In the genomic region with DNA sequence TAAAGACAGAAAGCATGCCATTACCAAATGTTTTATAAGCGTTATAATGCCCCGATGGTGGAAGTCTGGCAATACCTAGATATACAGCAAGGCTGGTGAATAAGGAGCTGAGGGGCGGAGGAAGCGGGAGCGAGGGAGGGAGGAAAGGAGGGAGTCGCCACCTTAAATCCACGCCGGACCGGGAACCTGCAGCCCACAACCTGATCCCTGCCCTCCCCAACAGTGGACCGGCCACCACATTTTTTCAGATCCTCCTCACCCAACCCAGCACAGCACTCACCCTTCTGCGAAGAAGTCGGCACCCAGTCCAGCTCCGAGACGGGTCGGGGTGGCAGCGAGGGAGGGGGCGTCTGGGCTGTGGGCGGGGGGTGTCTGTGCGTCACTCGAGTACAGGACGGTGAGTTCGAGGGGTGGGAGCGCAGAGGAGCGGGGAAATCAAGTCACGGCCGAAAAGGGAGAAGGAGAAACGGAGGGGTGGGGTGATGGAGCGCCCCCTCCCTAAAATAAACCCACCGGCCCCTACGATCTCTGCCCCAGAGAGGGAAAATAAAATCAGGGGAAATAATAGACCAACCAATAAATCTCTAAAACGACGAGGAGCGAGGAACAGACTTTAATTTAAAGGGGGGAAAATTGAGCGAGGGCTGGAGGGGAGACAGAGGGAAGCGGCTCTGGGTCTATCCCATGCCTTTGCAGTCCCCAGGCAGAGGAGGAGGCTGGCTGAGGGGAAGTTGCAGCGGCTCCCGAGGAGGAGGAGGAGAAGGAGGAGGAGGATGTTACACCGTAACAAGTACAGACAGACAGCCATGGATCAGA, we compare ENCODE assay signal across 1 cellular context.
TF ChIP-seq lines count a peak whose summit lies in the region.

No MANE protein-coding gene starts in this region.

TF ChIP-seq in HEK293, 187 proteins besides CTCF, POLR2A, EP300 and RAD21 (continued from another document and continues in another):
- no peak for TF ChIP-seq ZNF18 (tag by site-specific recombination; IDR thresholded peaks at IDR 0.05)
- no peak for TF ChIP-seq ZNF792 (tag by site-specific recombination; IDR thresholded peaks at IDR 0.05)
- TF ChIP-seq ZBTB7A (tag by site-specific recombination; IDR thresholded peaks at IDR 0.05; ENCODE audit: low read depth) = no peak
- no peak for TF ChIP-seq PRDM1 (tag by site-specific recombination; IDR thresholded peaks at IDR 0.05)
- no peak for TF ChIP-seq ZNF521 (tag by site-specific recombination; IDR thresholded peaks at IDR 0.05)
- TF ChIP-seq, protein P1, sequence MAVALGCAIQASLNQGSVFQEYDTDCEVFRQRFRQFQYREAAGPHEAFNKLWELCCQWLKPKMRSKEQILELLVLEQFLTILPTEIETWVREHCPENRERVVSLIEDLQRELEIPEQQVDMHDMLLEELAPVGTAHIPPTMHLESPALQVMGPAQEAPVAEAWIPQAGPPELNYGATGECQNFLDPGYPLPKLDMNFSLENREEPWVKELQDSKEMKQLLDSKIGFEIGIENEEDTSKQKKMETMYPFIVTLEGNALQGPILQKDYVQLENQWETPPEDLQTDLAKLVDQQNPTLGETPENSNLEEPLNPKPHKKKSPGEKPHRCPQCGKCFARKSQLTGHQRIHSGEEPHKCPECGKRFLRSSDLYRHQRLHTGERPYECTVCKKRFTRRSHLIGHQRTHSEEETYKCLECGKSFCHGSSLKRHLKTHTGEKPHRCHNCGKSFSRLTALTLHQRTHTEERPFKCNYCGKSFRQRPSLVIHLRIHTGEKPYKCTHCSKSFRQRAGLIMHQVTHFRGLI (tag by site-specific recombination; IDR thresholded peaks at IDR 0.05) = no peak
- TF ChIP-seq GFI1B (tag by site-specific recombination; IDR thresholded peaks at IDR 0.05) = no peak
- no peak for TF ChIP-seq GLI4 (tag by site-specific recombination; IDR thresholded peaks at IDR 0.05)
- TF ChIP-seq MEIS1 (CRISPR knock-in tag; IDR thresholded peaks at IDR 0.05; ENCODE audit: borderline replicate concordance) = no peak
- TF ChIP-seq ZBTB21 (tag by site-specific recombination; IDR thresholded peaks at IDR 0.05) = no peak
- TF ChIP-seq ZFP3 (tag by site-specific recombination; IDR thresholded peaks at IDR 0.05; ENCODE audit: low read depth) = no peak
- no peak for TF ChIP-seq ZNF701 (tag by site-specific recombination; IDR thresholded peaks at IDR 0.05)
- TF ChIP-seq, protein P2, sequence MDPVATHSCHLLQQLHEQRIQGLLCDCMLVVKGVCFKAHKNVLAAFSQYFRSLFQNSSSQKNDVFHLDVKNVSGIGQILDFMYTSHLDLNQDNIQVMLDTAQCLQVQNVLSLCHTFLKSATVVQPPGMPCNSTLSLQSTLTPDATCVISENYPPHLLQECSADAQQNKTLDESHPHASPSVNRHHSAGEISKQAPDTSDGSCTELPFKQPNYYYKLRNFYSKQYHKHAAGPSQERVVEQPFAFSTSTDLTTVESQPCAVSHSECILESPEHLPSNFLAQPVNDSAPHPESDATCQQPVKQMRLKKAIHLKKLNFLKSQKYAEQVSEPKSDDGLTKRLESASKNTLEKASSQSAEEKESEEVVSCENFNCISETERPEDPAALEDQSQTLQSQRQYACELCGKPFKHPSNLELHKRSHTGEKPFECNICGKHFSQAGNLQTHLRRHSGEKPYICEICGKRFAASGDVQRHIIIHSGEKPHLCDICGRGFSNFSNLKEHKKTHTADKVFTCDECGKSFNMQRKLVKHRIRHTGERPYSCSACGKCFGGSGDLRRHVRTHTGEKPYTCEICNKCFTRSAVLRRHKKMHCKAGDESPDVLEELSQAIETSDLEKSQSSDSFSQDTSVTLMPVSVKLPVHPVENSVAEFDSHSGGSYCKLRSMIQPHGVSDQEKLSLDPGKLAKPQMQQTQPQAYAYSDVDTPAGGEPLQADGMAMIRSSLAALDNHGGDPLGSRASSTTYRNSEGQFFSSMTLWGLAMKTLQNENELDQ (tag by site-specific recombination; IDR thresholded peaks at IDR 0.05; ENCODE audit: low read depth) = no peak
- no peak for TF ChIP-seq ZNF324 (tag by site-specific recombination; IDR thresholded peaks at IDR 0.05)
- TF ChIP-seq ZNF621 (tag by site-specific recombination; IDR thresholded peaks at IDR 0.05) = no peak
- TF ChIP-seq ZNF529 (tag by site-specific recombination; IDR thresholded peaks at IDR 0.05; ENCODE audit: insufficient replicate concordance) = no peak
- TF ChIP-seq ZNF549 (tag by site-specific recombination; IDR thresholded peaks at IDR 0.05) = no peak
- no peak for TF ChIP-seq ZNF510 (tag by site-specific recombination; IDR thresholded peaks at IDR 0.05; ENCODE audit: insufficient replicate concordance)
- TF ChIP-seq ZNF266 (tag by site-specific recombination; IDR thresholded peaks at IDR 0.05; ENCODE audit: low read depth) = no peak
- TF ChIP-seq ZNF280D (tag by site-specific recombination; IDR thresholded peaks at IDR 0.05) = no peak
- TF ChIP-seq ZNF37A (tag by site-specific recombination; IDR thresholded peaks at IDR 0.05) = no peak
- no peak for TF ChIP-seq ZNF571 (tag by site-specific recombination; IDR thresholded peaks at IDR 0.05)
- no peak for TF ChIP-seq ZNF214 (tag by site-specific recombination; IDR thresholded peaks at IDR 0.05; ENCODE audit: borderline replicate concordance)
- peak; percentile 54; the same call in 1 of the 2 replicates for TF ChIP-seq ZBTB10 (tag by site-specific recombination; IDR thresholded peaks at IDR 0.05)
- TF ChIP-seq, protein P3, sequence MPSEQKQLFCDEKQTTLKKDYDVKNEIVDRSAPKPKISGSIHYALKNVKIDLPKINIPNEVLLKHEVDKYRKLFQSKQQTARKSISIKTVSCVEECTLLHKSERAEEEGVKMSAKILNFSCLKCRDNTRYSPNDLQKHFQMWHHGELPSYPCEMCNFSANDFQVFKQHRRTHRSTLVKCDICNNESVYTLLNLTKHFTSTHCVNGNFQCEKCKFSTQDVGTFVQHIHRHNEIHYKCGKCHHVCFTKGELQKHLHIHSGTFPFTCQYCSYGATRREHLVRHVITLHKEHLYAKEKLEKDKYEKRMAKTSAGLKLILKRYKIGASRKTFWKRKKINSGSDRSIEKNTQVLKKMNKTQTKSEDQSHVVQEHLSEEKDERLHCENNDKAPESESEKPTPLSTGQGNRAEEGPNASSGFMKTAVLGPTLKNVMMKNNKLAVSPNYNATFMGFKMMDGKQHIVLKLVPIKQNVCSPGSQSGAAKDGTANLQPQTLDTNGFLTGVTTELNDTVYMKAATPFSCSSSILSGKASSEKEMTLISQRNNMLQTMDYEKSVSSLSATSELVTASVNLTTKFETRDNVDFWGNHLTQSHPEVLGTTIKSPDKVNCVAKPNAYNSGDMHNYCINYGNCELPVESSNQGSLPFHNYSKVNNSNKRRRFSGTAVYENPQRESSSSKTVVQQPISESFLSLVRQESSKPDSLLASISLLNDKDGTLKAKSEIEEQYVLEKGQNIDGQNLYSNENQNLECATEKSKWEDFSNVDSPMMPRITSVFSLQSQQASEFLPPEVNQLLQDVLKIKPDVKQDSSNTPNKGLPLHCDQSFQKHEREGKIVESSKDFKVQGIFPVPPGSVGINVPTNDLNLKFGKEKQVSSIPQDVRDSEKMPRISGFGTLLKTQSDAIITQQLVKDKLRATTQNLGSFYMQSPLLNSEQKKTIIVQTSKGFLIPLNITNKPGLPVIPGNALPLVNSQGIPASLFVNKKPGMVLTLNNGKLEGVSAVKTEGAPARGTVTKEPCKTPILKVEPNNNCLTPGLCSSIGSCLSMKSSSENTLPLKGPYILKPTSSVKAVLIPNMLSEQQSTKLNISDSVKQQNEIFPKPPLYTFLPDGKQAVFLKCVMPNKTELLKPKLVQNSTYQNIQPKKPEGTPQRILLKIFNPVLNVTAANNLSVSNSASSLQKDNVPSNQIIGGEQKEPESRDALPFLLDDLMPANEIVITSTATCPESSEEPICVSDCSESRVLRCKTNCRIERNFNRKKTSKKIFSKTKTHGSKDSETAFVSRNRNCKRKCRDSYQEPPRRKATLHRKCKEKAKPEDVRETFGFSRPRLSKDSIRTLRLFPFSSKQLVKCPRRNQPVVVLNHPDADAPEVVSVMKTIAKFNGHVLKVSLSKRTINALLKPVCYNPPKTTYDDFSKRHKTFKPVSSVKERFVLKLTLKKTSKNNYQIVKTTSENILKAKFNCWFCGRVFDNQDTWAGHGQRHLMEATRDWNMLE (tag by site-specific recombination; conservative IDR thresholded peaks at IDR 0.05; ENCODE audit: low read depth) = no peak
- TF ChIP-seq KLF7 (tag by site-specific recombination; IDR thresholded peaks at IDR 0.05; ENCODE audit: borderline replicate concordance) = no peak
- no peak for TF ChIP-seq BCL6B (tag by site-specific recombination; IDR thresholded peaks at IDR 0.05)
- TF ChIP-seq KLF8 (tag by site-specific recombination; IDR thresholded peaks at IDR 0.05) = peak; percentile 10
- TF ChIP-seq ZNF48 (tag by site-specific recombination; IDR thresholded peaks at IDR 0.05) = no peak
- TF ChIP-seq HIC1 (tag by site-specific recombination; IDR thresholded peaks at IDR 0.05) = no peak
- no peak for TF ChIP-seq ZNF596 (tag by site-specific recombination; IDR thresholded peaks at IDR 0.05)
- TF ChIP-seq ZNF626 (tag by site-specific recombination; IDR thresholded peaks at IDR 0.05) = no peak
- no peak for TF ChIP-seq ZNF514 (tag by site-specific recombination; IDR thresholded peaks at IDR 0.05)
- TF ChIP-seq ZBTB20 (tag by site-specific recombination; IDR thresholded peaks at IDR 0.05) = peak; percentile 48
- no peak for TF ChIP-seq ZNF146 (tag by site-specific recombination; IDR thresholded peaks at IDR 0.05)
- no peak for TF ChIP-seq ZNF416 (tag by site-specific recombination; IDR thresholded peaks at IDR 0.05)
- TF ChIP-seq ZNF585B (tag by site-specific recombination; IDR thresholded peaks at IDR 0.05) = no peak
